12 cellular contexts compared by ENCODE assay signal in the genomic region with DNA sequence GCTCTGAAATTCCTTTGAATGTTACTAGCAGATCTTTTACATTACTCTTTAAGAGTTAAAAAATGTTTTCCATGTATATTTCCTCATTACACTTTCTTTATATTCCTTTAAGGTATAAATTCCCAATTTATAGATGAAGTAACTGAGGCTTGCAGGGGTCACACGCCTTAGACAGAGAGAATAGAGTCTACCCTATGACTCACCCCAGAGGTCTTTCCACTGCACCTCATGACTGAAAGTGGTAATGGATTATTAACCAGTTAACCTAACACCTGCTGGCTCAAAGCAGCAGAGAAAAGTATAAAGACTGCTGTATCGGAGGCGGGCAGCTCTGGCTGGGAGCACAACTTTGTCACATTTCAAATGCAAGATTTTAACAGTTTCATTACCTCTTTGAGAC. TPM values are rescaled to one million over a fixed set of nuclear protein-coding genes. Genes with fewer than 3 reads are reported as not detected.
DNase-seq lines count a peak whose midpoint lies in the region; ATAC-seq and TF ChIP-seq lines count a peak whose summit lies in the region.
"Had no signal": no experiment of that assay in that cellular context is flagged by ENCODE, and none has a peak within 500 bp of the region (broad histone marks: within the 10 kb centered on the region; RNA-seq: fewer than 3 reads in every experiment).

No MANE protein-coding gene starts in this region.

- TF ChIP-seq POLR2A in uterus (IDR thresholded peaks at IDR 0.05): no peak
- TF ChIP-seq POLR2A in body of pancreas (IDR thresholded peaks at IDR 0.05): no peak
- no peak for TF ChIP-seq POLR2A in tibial nerve (IDR thresholded peaks at IDR 0.05)

- peaks cover 4% of the 10 kb centered on the region for H3K27me3 Mint-ChIP-seq in activated CD8-positive, alpha-beta T cell treated with anti-CD3 and anti-CD28 coated beads for 36 hours
- H3K27me3 Mint-ChIP-seq in activated CD8-positive, alpha-beta T cell treated with anti-CD3 and anti-CD28 coated beads, Interleukin-2, amount 10 ng/mL, durations not matched to agents 7 days and 5 days (ENCODE audit: low read depth): peaks cover 4% of the 10 kb centered on the region

- intact Hi-C loops in activated CD8-positive, alpha-beta T cell treated with anti-CD3 and anti-CD28 coated beads for 36 hours (cut with micrococcal nuclease): loop anchor here (10.0 kb wide), 1 partner anchor 70 kb away; no protein-coding TSS in a partner anchor
- intact Hi-C loops in uterus (cut with DNase I; ENCODE audit: low total_unique reads): no loop called here
- intact Hi-C loops in body of pancreas (cut with DNase I): loop anchor here (10.0 kb wide), 1 partner anchor 250 kb away; no protein-coding TSS in a partner anchor

- no peak for TF ChIP-seq EP300 in tibial nerve (IDR thresholded peaks at IDR 0.05)

- TF ChIP-seq CTCF in activated CD8-positive, alpha-beta T cell treated with anti-CD3 and anti-CD28 coated beads for 36 hours (IDR thresholded peaks at IDR 0.05): no peak
- TF ChIP-seq CTCF in uterus (IDR thresholded peaks at IDR 0.05) (no peak), body of pancreas (IDR thresholded peaks at IDR 0.05) (no peak), tibial nerve (IDR thresholded peaks at IDR 0.05) (no peak)

- H3K36me3 Mint-ChIP-seq in activated CD8-positive, alpha-beta T cell treated with anti-CD3 and anti-CD28 coated beads for 36 hours (ENCODE audit: low read depth): no peaks in the 10 kb centered on the region
- H3K36me3 Mint-ChIP-seq in activated CD8-positive, alpha-beta T cell treated with anti-CD3 and anti-CD28 coated beads, Interleukin-2, amount 10 ng/mL, durations not matched to agents 7 days and 5 days (ENCODE audit: low read depth): peaks cover 16% of the 10 kb centered on the region

- H3K9me3 ChIP-seq in uterus (no peaks in the 10 kb centered on the region), body of pancreas (no peaks in the 10 kb centered on the region), tibial nerve (no peaks in the 10 kb centered on the region)
- H3K9me3 ChIP-seq: psoas muscle had no signal

- H3K4me1 Mint-ChIP-seq in activated CD8-positive, alpha-beta T cell treated with anti-CD3 and anti-CD28 coated beads for 36 hours (ENCODE audit: low read depth): peaks cover 10% of the 10 kb centered on the region
- H3K4me1 Mint-ChIP-seq in activated CD8-positive, alpha-beta T cell treated with anti-CD3 and anti-CD28 coated beads, Interleukin-2, amount 10 ng/mL, durations not matched to agents 7 days and 5 days (ENCODE audit: low read depth): peaks cover 20% of the 10 kb centered on the region

- no peaks in the 10 kb centered on the region for H3K9me3 Mint-ChIP-seq in activated CD8-positive, alpha-beta T cell treated with anti-CD3 and anti-CD28 coated beads for 36 hours
- H3K9me3 Mint-ChIP-seq in activated CD8-positive, alpha-beta T cell treated with anti-CD3 and anti-CD28 coated beads, Interleukin-2, amount 10 ng/mL, durations not matched to agents 7 days and 5 days (ENCODE audit: insufficient read depth): no peaks in the 10 kb centered on the region

- H3K4me3 ChIP-seq in uterus: no peak overlapping the region
- no peak overlapping the region for H3K4me3 ChIP-seq in body of pancreas
- H3K4me3 ChIP-seq in tibial nerve: no peak overlapping the region
- H3K4me3 ChIP-seq: psoas muscle had no signal

- no peaks in the 10 kb centered on the region for H3K36me3 ChIP-seq in uterus
- H3K36me3 ChIP-seq in body of pancreas (replicated peaks in 1 of 2; ENCODE audit: insufficient read depth in 1 of 2, low read depth in 2 of 2): no peaks in the 10 kb centered on the region
- peaks cover 0 to 12% (median 7%) of the 10 kb centered on the region in 3 donors for H3K36me3 ChIP-seq in tibial nerve

- H3K4me1 ChIP-seq in uterus: no peaks in the 10 kb centered on the region
- H3K4me1 ChIP-seq in body of pancreas: no peaks in the 10 kb centered on the region
- peaks cover 0 to 16% (median 2%) of the 10 kb centered on the region in 4 donors for H3K4me1 ChIP-seq in tibial nerve
- H3K4me1 ChIP-seq: psoas muscle had no signal

- H3K4me3 Mint-ChIP-seq in activated CD8-positive, alpha-beta T cell treated with anti-CD3 and anti-CD28 coated beads for 36 hours: no peak overlapping the region
- no peak overlapping the region for H3K4me3 Mint-ChIP-seq in activated CD8-positive, alpha-beta T cell treated with anti-CD3 and anti-CD28 coated beads, Interleukin-2, amount 10 ng/mL, durations not matched to agents 7 days and 5 days

- WGBS in body of pancreas, 2 donors: 76 to 79% methylated on average over 3 of the region's 3 CpGs
- 78% methylated on average over 3 of the region's 3 CpGs for WGBS in tibial nerve, 2 donors

- CTCF ChIA-PET in activated CD8-positive, alpha-beta T cell treated with anti-CD3 and anti-CD28 coated beads for 36 hours (lab: Charles Lee): no interaction called here
- CTCF ChIA-PET in activated CD8-positive, alpha-beta T cell treated with anti-CD3 and anti-CD28 coated beads, Interleukin-2, amount 10 ng/mL, durations not matched to agents 7 days and 5 days (lab: Charles Lee): interaction anchor here (1.5 kb wide), 1 partner anchor 249 kb away, joined by 6 read pairs; no protein-coding TSS in a partner anchor

- POLR2A ChIA-PET in activated CD8-positive, alpha-beta T cell treated with anti-CD3 and anti-CD28 coated beads for 36 hours (lab: Charles Lee): no interaction called here
- POLR2A ChIA-PET in activated CD8-positive, alpha-beta T cell treated with anti-CD3 and anti-CD28 coated beads, Interleukin-2, amount 10 ng/mL, durations not matched to agents 7 days and 5 days (lab: Charles Lee): no interaction called here

- DNase-seq in activated CD8-positive, alpha-beta T cell treated with anti-CD3 and anti-CD28 coated beads for 36 hours: peak; percentile 26
- no peak for DNase-seq in activated CD8-positive, alpha-beta T cell treated with anti-CD3 and anti-CD28 coated beads, Interleukin-2, amount 10 ng/mL, durations not matched to agents 7 days and 5 days
- no peak for DNase-seq in uterus
- DNase-seq in G401 (ENCODE audit: low spot score): no peak
- no peak for DNase-seq in body of pancreas
- no peak for DNase-seq in tibial nerve (ENCODE audit: low spot score in 2 of 2)
- DNase-seq: amygdala, left cardiac atrium, psoas muscle had no signal

- in situ Hi-C loops in G401 (cut with HindIII; ENCODE audit: low sequenced_read_pairs): no loop called here

- H3K27ac Mint-ChIP-seq in activated CD8-positive, alpha-beta T cell treated with anti-CD3 and anti-CD28 coated beads for 36 hours: no peak overlapping the region
- no peak overlapping the region for H3K27ac Mint-ChIP-seq in activated CD8-positive, alpha-beta T cell treated with anti-CD3 and anti-CD28 coated beads, Interleukin-2, amount 10 ng/mL, durations not matched to agents 7 days and 5 days

- H3K27ac ChIP-seq in uterus: peak overlapping the region; percentile 32 to 67
- no peak overlapping the region for H3K27ac ChIP-seq in body of pancreas
- H3K27ac ChIP-seq in tibial nerve: no peak overlapping the region
- H3K27ac ChIP-seq: psoas muscle had no signal

- ATAC-seq in activated CD8-positive, alpha-beta T cell treated with anti-CD3 and anti-CD28 coated beads for 36 hours: peak; percentile 60
- no peak for ATAC-seq in activated CD8-positive, alpha-beta T cell treated with anti-CD3 and anti-CD28 coated beads, Interleukin-2, amount 10 ng/mL, durations not matched to agents 7 days and 5 days
- peak; percentile 92 for ATAC-seq in HG02588 (IDR thresholded peaks at IDR 0.05; ENCODE audit: unreplicated experiment)
- peak; percentile 94 for ATAC-seq in HG03460 (IDR thresholded peaks at IDR 0.05; ENCODE audit: unreplicated experiment)
- ATAC-seq in body of pancreas: no peak
- ATAC-seq: left cardiac atrium, psoas muscle had no signal

- H3K27me3 ChIP-seq in uterus (no peaks in the 10 kb centered on the region), body of pancreas (no peaks in the 10 kb centered on the region), tibial nerve (no peaks in the 10 kb centered on the region)

RNA-seq across cellular contexts. Expression of a gene that starts 37.7 kb away (rescaled TPM):
- not detected for total RNA-seq in activated CD8-positive, alpha-beta T cell treated with anti-CD3 and anti-CD28 coated beads for 36 hours
- total RNA-seq in activated CD8-positive, alpha-beta T cell treated with anti-CD3 and anti-CD28 coated beads, Interleukin-2, amount 10 ng/mL, durations not matched to agents 7 days and 5 days: not detected
- total RNA-seq in uterus (not detected), body of pancreas (not detected), tibial nerve (not detected)
- not detected in 2 replicates for total RNA-seq in G401 (2014; rRNA removed; shearing (Covaris generic))
- total RNA-seq: A172, left cardiac atrium, psoas muscle had no signal

Comparison
In these comparisons a context has a peak if more than half of its experiments do, and no peak if none do; other contexts are left out.
1. ATAC-seq: peak in activated CD8-positive, alpha-beta T cell treated with anti-CD3 and anti-CD28 coated beads for 36 hours (single experiment), HG02588 (single experiment) and HG03460 (single experiment); none in activated CD8-positive, alpha-beta T cell treated with anti-CD3 and anti-CD28 coated beads, Interleukin-2, amount 10 ng/mL, durations not matched to agents 7 days and 5 days (single experiment) and body of pancreas (single experiment).
2. H3K27ac ChIP-seq: peak in uterus (2 of 2); none in body of pancreas (0 of 4) and tibial nerve (0 of 4).